In genomic region chr16:10514369-10515055, GRCh38 we compare ENCODE assay signal across 8 cellular contexts.
A peak's percentile ranks its signal among the peaks of the same experiment; 100 is the strongest.
DNase-seq lines count a peak whose midpoint lies in the region; ATAC-seq, FAIRE-seq and TF ChIP-seq lines count a peak whose summit lies in the region.

No MANE protein-coding gene starts in this region.

- intact Hi-C loops in colonic mucosa (cut with DNase I) (loop anchor here (2.0 to 10.0 kb wide), 3 partner anchors 200 to 403 kb away; no protein-coding TSS in a partner anchor), lower leg skin (cut with DNase I; ENCODE audit: low total_unique reads) (loop anchor here (5.0 kb wide), 1 partner anchor 223 kb away; no protein-coding TSS in a partner anchor)

- no peaks in the 10 kb centered on the region for H3K4me1 ChIP-seq in colonic mucosa

- H3K4me3 ChIP-seq in colonic mucosa (no peak overlapping the region), lower leg skin (ENCODE audit: low read depth, poor library complexity, severe bottlenecking) (no peak overlapping the region)

- no peak for ATAC-seq in GM21423 (IDR thresholded peaks at IDR 0.05; ENCODE audit: unreplicated experiment)

- no peak overlapping the region for H3K9ac ChIP-seq in colonic mucosa (ENCODE audit: low read depth in 2 of 2, low read length in 2 of 2)

- FAIRE-seq in TTC549 (lab: Jason Lieb, UNC): peak; percentile 5

- TF ChIP-seq CTCF in colonic mucosa (IDR thresholded peaks at IDR 0.05) (peak; percentile 53), lower leg skin (IDR thresholded peaks at IDR 0.05) (no peak)

- H3K36me3 ChIP-seq in colonic mucosa: no peaks in the 10 kb centered on the region

- no peak for TF ChIP-seq POLR2A in lower leg skin (IDR thresholded peaks at IDR 0.05)

- WGBS in lower leg skin, 2 donors: 32 to 34% methylated on average over 6 of the region's 6 CpGs

- H3K27ac ChIP-seq in colonic mucosa: no peak overlapping the region

- H3K27me3 ChIP-seq in colonic mucosa: no peaks in the 10 kb centered on the region

- H3K9me3 ChIP-seq in colonic mucosa: no peaks in the 10 kb centered on the region

- peak; percentile 25 for DNase-seq in NK-92 treated with Interleukin-12 subunit alpha and Interleukin-12 subunit beta, amount 100 ng/mL, for 24 hours (lab: John Stamatoyannopoulos, UW)
- DNase-seq in NK-92 (lab: John Stamatoyannopoulos, UW; ENCODE audit: unreplicated experiment) (no peak), NCI-H1092 treated with DMSO at 0.1 percent for 48 hours (lab: John Stamatoyannopoulos, UW) (peak; percentile 41), colonic mucosa (peak; percentile 46), lower leg skin (ENCODE audit: low spot score in 2 of 2) (peak; percentile 52 to 77)
- DNase-seq in stimulated activated naive CD4-positive, alpha-beta T cell treated with Interleukin-2 at 50 U/mL for 16 hours (lab: John Stamatoyannopoulos, UW): peak; percentile 16
